ENCODE assay signal across 9 cellular contexts in genomic region chr2:238238766-238239551, GRCh38. TPM values are rescaled to one million over a fixed set of nuclear protein-coding genes. Genes with fewer than 3 reads are reported as not detected.
DNase-seq lines count a peak whose midpoint lies in the region; ATAC-seq and TF ChIP-seq lines count a peak whose summit lies in the region.
"Had no signal": no experiment of that assay in that cellular context is flagged by ENCODE, and none has a peak within 500 bp of the region (broad histone marks: within the 10 kb centered on the region; RNA-seq: fewer than 3 reads in every experiment).

No MANE protein-coding gene starts in this region.

- no peak overlapping the region for H3K4ac ChIP-seq in H9 (ENCODE audit: low read depth, low read length)

- peak overlapping the region; percentile 46 to 74 for H3K4me3 Mint-ChIP-seq in H9
- peak overlapping the region; percentile 38 for H3K4me3 Mint-ChIP-seq in central memory CD8-positive, alpha-beta T cell

- peaks cover 6% of the 10 kb centered on the region for H3K23me2 ChIP-seq in H9 (ENCODE audit: insufficient read length, low read depth, low read length, poor library complexity, severe bottlenecking)

- H3K14ac ChIP-seq in H9 (ENCODE audit: insufficient read depth, low read length): no peak overlapping the region

- H2AFZ ChIP-seq in H9 (ENCODE audit: low read length) (no peak overlapping the region), neuron (ENCODE audit: low read depth, low read length) (no peak overlapping the region)

- H3K4me1 ChIP-seq in H9 (ENCODE audit: insufficient read depth, low read length) (peaks cover 3% of the 10 kb centered on the region; the same call in 1 of the 2 replicates), neuron (ENCODE audit: insufficient read depth, low read length) (peaks cover 13% of the 10 kb centered on the region)

- peaks cover 2 to 3% of the 10 kb centered on the region in 2 experiments; a peak in 3 of 5 replicates for H3K9me3 Mint-ChIP-seq in H9
- H3K9me3 Mint-ChIP-seq in central memory CD8-positive, alpha-beta T cell: no peaks in the 10 kb centered on the region

- peaks cover 12 to 18% of the 10 kb centered on the region in 2 experiments for H3K4me1 Mint-ChIP-seq in H9
- peaks cover 7% of the 10 kb centered on the region for H3K4me1 Mint-ChIP-seq in central memory CD8-positive, alpha-beta T cell

- peaks cover 0 to 5% (median 3%) of the 10 kb centered on the region in 3 experiments; a peak in 4 of 7 replicates for H3K36me3 Mint-ChIP-seq in H9 (ENCODE audit: insufficient read depth in 1 of 3, low read depth in 3 of 3)
- peaks cover 4% of the 10 kb centered on the region for H3K36me3 Mint-ChIP-seq in central memory CD8-positive, alpha-beta T cell (ENCODE audit: insufficient read depth)

- H3K9ac ChIP-seq in H9 (ENCODE audit: extremely low read depth, insufficient read length, low read length): no peak overlapping the region

- no peak overlapping the region for H3K27ac Mint-ChIP-seq in H9
- H3K27ac Mint-ChIP-seq in central memory CD8-positive, alpha-beta T cell (ENCODE audit: low read depth): no peak overlapping the region

- H3K36me3 ChIP-seq in neuron (ENCODE audit: insufficient read depth, low read length): no peaks in the 10 kb centered on the region
- H3K36me3 ChIP-seq: left lung had no signal

- DNase-seq in COR-L47 (lab: John Stamatoyannopoulos, UW) (peak; percentile 68), H9 (peak; percentile 38), SK-MEL-5 (ENCODE audit: low read depth, low spot score) (peak; percentile 40), GM19240 (ENCODE audit: insufficient read length, low spot score) (no peak), middle frontal gyrus (ENCODE audit: extremely low spot score, low spot score) (no peak)
- no peak for DNase-seq in central memory CD8-positive, alpha-beta T cell (ENCODE audit: low spot score in 2 of 2)

- no peak overlapping the region for H3K4me2 ChIP-seq in H9 (ENCODE audit: insufficient read depth, insufficient read length, low read length)

- ATAC-seq in central memory CD8-positive, alpha-beta T cell (replicated peaks; ENCODE audit: extremely low read depth, poor library complexity, severe bottlenecking): peak; percentile 40
- no peak for ATAC-seq in HG02588 (IDR thresholded peaks at IDR 0.05; ENCODE audit: unreplicated experiment)

- H3K23ac ChIP-seq in H9 (ENCODE audit: insufficient read length, low read depth, low read length): no peak overlapping the region

- H3K27ac ChIP-seq in H9 (ENCODE audit: insufficient read length, low read depth, low read length): no peak overlapping the region
- H3K27ac ChIP-seq: left lung had no signal

- H3K9me3 ChIP-seq in H9 (ENCODE audit: control insufficient read depth, low read depth, low read length) (no peaks in the 10 kb centered on the region), neuron (ENCODE audit: low read length) (no peaks in the 10 kb centered on the region)
- H3K9me3 ChIP-seq: left lung had no signal

- H3K27me3 Mint-ChIP-seq in H9 (ENCODE audit: low read depth): peaks cover 60% of the 10 kb centered on the region
- H3K27me3 Mint-ChIP-seq in central memory CD8-positive, alpha-beta T cell: peaks cover 22% of the 10 kb centered on the region

- H2BK120ac ChIP-seq in H9 (ENCODE audit: low read depth, low read length, poor library complexity, severe bottlenecking): no peak overlapping the region

- H3K79me2 ChIP-seq in H9 (ENCODE audit: insufficient read depth, low read length): no peaks in the 10 kb centered on the region; the same call in 1 of the 2 replicates

- H4K20me1 ChIP-seq in H9 (ENCODE audit: control insufficient read depth, insufficient read depth, insufficient read length): no peaks in the 10 kb centered on the region

- H3K56ac ChIP-seq in H9 (ENCODE audit: insufficient read length, low read depth, low read length): no peak overlapping the region

- H3K79me1 ChIP-seq in H9 (ENCODE audit: insufficient read depth, low read depth, low read length, poor library complexity, severe bottlenecking): no peaks in the 10 kb centered on the region

- H4K91ac ChIP-seq in H9 (ENCODE audit: insufficient read length, low read depth, low read length): no peak overlapping the region

- no CpG with 5 or more reads among the region's 77 CpGs for WGBS in H9 (ENCODE audit: extremely low coverage, insufficient read length, low lambda C conversion rate)

- no peak overlapping the region for H2BK15ac ChIP-seq in H9 (ENCODE audit: low read depth, low read length)

- H2BK20ac ChIP-seq in H9 (ENCODE audit: low read depth, low read length, poor library complexity, severe bottlenecking): no peak overlapping the region

- H4K5ac ChIP-seq in H9 (ENCODE audit: insufficient read length, low read depth, low read length): no peak overlapping the region

- no peak overlapping the region for H2BK5ac ChIP-seq in H9 (ENCODE audit: insufficient read length, low read length)

- peak; percentile 24; the same call in 1 of the 3 replicates for TF ChIP-seq CTCF in H9 (conservative IDR thresholded peaks at IDR 0.05)

- no peak overlapping the region for H3K18ac ChIP-seq in H9 (ENCODE audit: insufficient read length, low read depth, low read length)

- H3K4me3 ChIP-seq in neuron (ENCODE audit: low read length): peak overlapping the region; percentile 81

- H4K8ac ChIP-seq in H9 (replicated peaks; ENCODE audit: insufficient read length, low read depth, low read length): no peak overlapping the region

- in situ Hi-C loops in SK-MEL-5 (cut with HindIII; ENCODE audit: low pct_unique_long_range_greater_than_20kb, low sequenced_read_pairs): no loop called here

- no peak overlapping the region for H2BK12ac ChIP-seq in H9 (ENCODE audit: insufficient read length, low read depth, low read length)

- no peak overlapping the region for H3T11ph ChIP-seq in H9 (ENCODE audit: low read length)

- no peak overlapping the region for H2AK5ac ChIP-seq in H9 (ENCODE audit: insufficient read length, low read length)

- peaks cover 15% of the 10 kb centered on the region; the same call in 1 of the 2 replicates for H3K27me3 ChIP-seq in H9 (ENCODE audit: insufficient read depth, low read length)
- no peaks in the 10 kb centered on the region for H3K27me3 ChIP-seq in neuron (ENCODE audit: insufficient read depth, low read length)

RNA-seq across cellular contexts. Expression of gene HES6, which starts 0.9 kb away (rescaled TPM):
- total RNA-seq in H9 (2021): 27.1 and 27.7 TPM in 2 replicates
- 157 and 191 TPM in 2 replicates for total RNA-seq in SK-MEL-5 (2014; rRNA removed; shearing (Covaris generic))
- 165 and 196 TPM in 2 replicates for polyA plus RNA-seq in SK-MEL-5 (2015; cell fraction: cytosol; rRNA removed)
- polyA plus RNA-seq in SK-MEL-5 (2015; cell fraction: nucleus; rRNA removed): 426 and 578 TPM in 2 replicates

RNA-seq across cellular contexts. Expression of gene ILKAP, which starts 35.5 kb away (rescaled TPM):
- 40.3 and 41.5 TPM in 2 replicates for total RNA-seq in H9 (2021)
- 35.8 and 36.9 TPM in 2 replicates for total RNA-seq in SK-MEL-5 (2014; rRNA removed; shearing (Covaris generic))
- polyA plus RNA-seq in SK-MEL-5 (2015; cell fraction: cytosol; rRNA removed): 64.8 and 67.7 TPM in 2 replicates
- polyA plus RNA-seq in SK-MEL-5 (2015; cell fraction: nucleus; rRNA removed): 265 and 268 TPM in 2 replicates

RNA-seq across cellular contexts. Expression of gene PER2, which starts 49.5 kb away (rescaled TPM):
- 12.1 and 12.9 TPM in 2 replicates for total RNA-seq in H9 (2021)
- 1.8 and 2.2 TPM in 2 replicates for total RNA-seq in SK-MEL-5 (2014; rRNA removed; shearing (Covaris generic))
- 2.3 and 3.0 TPM in 2 replicates for polyA plus RNA-seq in SK-MEL-5 (2015; cell fraction: cytosol; rRNA removed)
- 2.7 and 5.2 TPM in 2 replicates for polyA plus RNA-seq in SK-MEL-5 (2015; cell fraction: nucleus; rRNA removed)

Comparison
In these comparisons a context has a peak if more than half of its experiments do, and no peak if none do; other contexts are left out.
1. DNase-seq: peak in COR-L47 (single experiment), H9 (single experiment) and SK-MEL-5 (single experiment); none in central memory CD8-positive, alpha-beta T cell (0 of 2), GM19240 (single experiment) and middle frontal gyrus (single experiment).